ENCODE assay signal across 21 cellular contexts in the genomic region with DNA sequence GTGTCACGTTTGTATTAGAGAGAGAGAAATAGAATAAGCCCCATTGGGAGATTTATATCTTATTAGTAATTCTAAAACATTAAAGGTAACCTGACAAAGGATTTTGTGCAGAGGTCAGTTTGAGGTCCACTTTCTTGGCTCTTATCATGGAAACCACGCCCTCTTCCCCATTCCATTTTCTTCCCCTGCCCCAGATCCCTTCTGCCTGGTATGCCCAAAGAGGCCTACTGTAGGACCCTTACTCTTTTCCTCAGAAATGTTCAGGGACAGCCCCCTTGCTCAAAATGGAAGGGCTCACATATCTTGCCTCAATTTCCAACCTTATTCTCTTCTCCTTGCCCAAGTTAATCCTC. TPM values are rescaled to one million over a fixed set of nuclear protein-coding genes. Genes with fewer than 3 reads are reported as not detected.
DNase-seq lines count a peak whose midpoint lies in the region; ATAC-seq, FAIRE-seq and TF ChIP-seq lines count a peak whose summit lies in the region.
"Had no signal": no experiment of that assay in that cellular context is flagged by ENCODE, and none has a peak within 500 bp of the region (broad histone marks: within the 10 kb centered on the region; RNA-seq: fewer than 3 reads in every experiment).

No MANE protein-coding gene starts in this region.

- CTCF ChIA-PET in A549 (lab: Yijun Ruan, JAX) (no interaction called here), Calu3 (lab: Charles Lee) (no interaction called here), K562 (lab: Yijun Ruan, JAX; ENCODE audit: low intra/inter-chr PET ratio) (interaction anchor here (0.5 kb wide), 1 partner anchor 439 kb away, joined by 3 read pairs; no protein-coding TSS in a partner anchor)

- no peaks in the 10 kb centered on the region for H4K20me1 ChIP-seq in K562 (replicated peaks; ENCODE audit: control insufficient read depth, insufficient read depth, low read length)
- H4K20me1 ChIP-seq: BLaER1 had no signal

- H3K27ac ChIP-seq in A549 (peak overlapping the region; percentile 18 to 72; a peak in 4 of 6 replicates), K562 (ENCODE audit: extremely low read depth, low read depth, low read length) (peak overlapping the region; percentile 73), coronary artery (no peak overlapping the region)
- H3K27ac ChIP-seq: BLaER1 had no signal

- no TSS peak for BruUV-seq in Calu3 (replicated peaks; lab: Mats Ljungman, UMichigan)
- no TSS peak for BruUV-seq in K562 (replicated peaks; lab: Mats Ljungman, UMichigan)

- no peaks in the 10 kb centered on the region for H3K79me2 ChIP-seq in K562 (ENCODE audit: control insufficient read depth, insufficient read depth, low read length)

- ATAC-seq in A549 = no peak
- peak; percentile 76 for ATAC-seq in K562
- no peak for ATAC-seq in HG03520 (IDR thresholded peaks at IDR 0.05; ENCODE audit: unreplicated experiment)
- ATAC-seq in GM21619 (IDR thresholded peaks at IDR 0.05; ENCODE audit: unreplicated experiment) = no peak
- ATAC-seq: GM12878, Right ventricle myocardium inferior had no signal

- no peaks in the 10 kb centered on the region for H3K9me3 ChIP-seq in A549
- H3K9me3 ChIP-seq in K562 (replicated peaks; ENCODE audit: control insufficient read depth, insufficient read depth, low read depth, low read length) = peaks cover 5% of the 10 kb centered on the region; the same call in 1 of the 2 replicates
- H3K9me3 ChIP-seq: BLaER1, HAP-1 had no signal

- no peaks in the 10 kb centered on the region for H3K27me3 ChIP-seq in K562 (ENCODE audit: control insufficient read depth in 2 of 2, insufficient read depth in 2 of 2, low read length in 2 of 2)
- H3K27me3 ChIP-seq: BLaER1 had no signal

- H3K27me3 Mint-ChIP-seq in Calu3 (ENCODE audit: unreplicated experiment) = no peaks in the 10 kb centered on the region
- H3K27me3 Mint-ChIP-seq: CD4-positive, alpha-beta T cell had no signal

- H2AFZ ChIP-seq in K562 (ENCODE audit: low read depth, low read length) = peak overlapping the region; percentile 58

- H3K4me3 ChIP-seq in A549 (no peak overlapping the region), K562 (no peak overlapping the region), coronary artery (no peak overlapping the region)
- H3K4me3 ChIP-seq: BLaER1, GM12878, HAP-1 had no signal

- H3K4me1 ChIP-seq in A549 = peaks cover 12% of the 10 kb centered on the region
- peaks cover 0 to 21% of the 10 kb centered on the region in 2 experiments; a peak in 4 of 5 replicates for H3K4me1 ChIP-seq in K562 (replicated peaks in 1 of 2; ENCODE audit: control insufficient read depth in 2 of 2, insufficient read depth in 2 of 2, low read length in 2 of 2)
- H3K4me1 ChIP-seq: BLaER1, HAP-1 had no signal

- POLR2A ChIA-PET in A549 (lab: Yijun Ruan, JAX) = no interaction called here
- POLR2A ChIA-PET in K562 (lab: Yijun Ruan, JAX) = interaction anchor here (0.6 to 1.0 kb wide), 2 partner anchors 35 to 324 kb away, joined by 3 read pairs; no protein-coding TSS in a partner anchor

- TF ChIP-seq POLR2A in A549 (IDR thresholded peaks at IDR 0.05; ENCODE audit: low read length) (no peak), K562 (conservative IDR thresholded peaks at IDR 0.05) (no peak)

- no peaks in the 10 kb centered on the region for H3K36me3 ChIP-seq in K562 (ENCODE audit: control insufficient read depth, insufficient read depth, low read length)
- H3K36me3 ChIP-seq: BLaER1, HAP-1 had no signal

- no peaks in the 10 kb centered on the region for H3K36me3 Mint-ChIP-seq in Calu3 (ENCODE audit: insufficient read depth, unreplicated experiment)

- peaks cover 2% of the 10 kb centered on the region for H3K9me3 Mint-ChIP-seq in Calu3 (ENCODE audit: low read depth, unreplicated experiment)

- DNase-seq in A549 (ENCODE audit: low read depth in 1 of 2, low spot score in 1 of 2) (no peak), Calu3 (no peak), OCI-M1 (lab: John Stamatoyannopoulos, UW) (peak; percentile 61), K562 (ENCODE audit: extremely low read depth in 1 of 4, low spot score in 3 of 4) (peak; percentile 26 to 41 (median 38)), coronary artery (ENCODE audit: low spot score) (no peak), GOT3 (lab: John Stamatoyannopoulos, UW) (no peak)
- DNase-seq: CD4-positive, alpha-beta T cell; DMS 273 treated with DMSO at 0.1 percent for 48 hours; KBM-7; NCI-H1092; NCI-H1436 treated with DMSO at 0.1 percent for 48 hours; NCI-H1930; NCI-H510A; NCI-H748 treated with DMSO at 0.1 percent for 48 hours had no signal

- peak overlapping the region; percentile 73 for H3K27ac Mint-ChIP-seq in Calu3 (ENCODE audit: unreplicated experiment)
- H3K27ac Mint-ChIP-seq: CD4-positive, alpha-beta T cell had no signal

- TF ChIP-seq CTCF in A549 (IDR thresholded peaks at IDR 0.05) = no peak
- no peak for TF ChIP-seq CTCF in Calu3 (IDR thresholded peaks at IDR 0.05; ENCODE audit: unreplicated experiment)
- TF ChIP-seq CTCF in K562 (IDR thresholded peaks at IDR 0.05 in 2 of 3, conservative IDR thresholded peaks at IDR 0.05 in 1 of 3; ENCODE audit: insufficient read depth in 2 of 3, low read depth in 1 of 3, low read length in 3 of 3) = no peak; a peak in 1 of 6 replicates
- TF ChIP-seq CTCF in coronary artery (IDR thresholded peaks at IDR 0.05) = no peak

- no peak overlapping the region for H3K9ac ChIP-seq in K562 (ENCODE audit: insufficient read depth in 1 of 2, low read depth in 2 of 2, low read length in 2 of 2)
- H3K9ac ChIP-seq: BLaER1 had no signal

- no peak overlapping the region for H3K4me3 Mint-ChIP-seq in Calu3 (ENCODE audit: low read depth, unreplicated experiment)

- H3K4me2 ChIP-seq in A549 (peak overlapping the region; percentile 16), K562 (ENCODE audit: insufficient read depth, low read length) (peak overlapping the region; percentile 33)
- H3K4me2 ChIP-seq: BLaER1 had no signal

- H3K4me1 Mint-ChIP-seq in Calu3 (ENCODE audit: low read depth, unreplicated experiment) = peaks cover 23% of the 10 kb centered on the region

- TF ChIP-seq EP300 in A549 (IDR thresholded peaks at IDR 0.05) (no peak), K562 (IDR thresholded peaks at IDR 0.05; ENCODE audit: low read length) (0 out of 2 replicates have a peak, but pooled peaks have one; percentile 2)

- WGBS in A549 (ENCODE audit: missing lambda C conversion rate) = 17% methylated on average over 2 of the region's 2 CpGs
- 5% methylated on average over 2 of the region's 2 CpGs for WGBS in K562 (ENCODE audit: insufficient coverage, low coverage, missing lambda C conversion rate)

- in situ Hi-C loops in K562 (cut with MboI) = no loop called here

- TF ChIP-seq RAD21 in A549 (conservative IDR thresholded peaks at IDR 0.05 in 1 of 2, IDR thresholded peaks at IDR 0.05 in 1 of 2) (no peak), K562 (CRISPR knock-in tag; conservative IDR thresholded peaks at IDR 0.05 in 1 of 2, IDR thresholded peaks at IDR 0.05 in 1 of 2) (no peak)

- FAIRE-seq in A549 (lab: Jason Lieb, UNC) (no peak), K562 (lab: Jason Lieb, UNC) (no peak)
- FAIRE-seq: GM12878 had no signal

- H3K9me1 ChIP-seq in K562 (ENCODE audit: control insufficient read depth, insufficient read depth, low read length) = no peaks in the 10 kb centered on the region

- intact Hi-C loops in Calu3 (cut with micrococcal nuclease; ENCODE audit: unreplicated experiment) = no loop called here
- intact Hi-C loops in K562 (cut with micrococcal nuclease) = no loop called here

RNA-seq across cellular contexts. Expression of a gene that starts 9.6 kb away (rescaled TPM):
- not detected in 2 replicates for polyA plus RNA-seq in A549 (2011; rRNA removed)
- 0.01 and 0.03 TPM in 2 replicates for polyA plus RNA-seq in A549 (2012; cell fraction: cytosol; rRNA removed)
- polyA plus RNA-seq in A549 (2012; cell fraction: nucleus; rRNA removed) = not detected in 2 replicates
- 0.04 TPM in 1 of 3 replicates, not detected in the others for polyA plus RNA-seq in A549 (2017; fragmentation: RNase III; extraction: RNeasy Plus Mini Kit Qiagen cat#74134 plus additional on column Dnase treatment)
- polyA minus RNA-seq in A549 (2011; rRNA and poly(A)+ RNA removed) = not detected in 2 replicates
- total RNA-seq in Calu3 (2022) = 0.17 TPM in 1 of 2 replicates, not detected in the other
- total RNA-seq in K562 (2011; cell fraction: chromatin; rRNA removed; ENCODE audit: low replicate concordance) = not detected in 2 replicates
- total RNA-seq in K562 (2011; cell fraction: nucleolus; rRNA removed) = not detected in 2 replicates
- total RNA-seq in K562 (2011; cell fraction: nucleoplasm; rRNA removed) = not detected in 2 replicates
- not detected in 2 replicates for total RNA-seq in K562 (2014; rRNA removed)
- not detected in 2 replicates for total RNA-seq in K562 (2014; rRNA removed; fragmentation: Illumina TruSeq; extraction: Trizol)
- not detected in 2 replicates for total RNA-seq in K562 (2015; rRNA removed; fragmentation: Illumina TruSeq; extraction: Trizol)
- total RNA-seq in K562 (2021) = not detected in 2 replicates
- polyA plus RNA-seq in K562 (2011; rRNA removed) = not detected in 2 replicates
- polyA plus RNA-seq in K562 (2011; cell fraction: cytosol; rRNA removed) = not detected in 2 replicates
- polyA plus RNA-seq in K562 (2011; cell fraction: nucleus; rRNA removed) = not detected in 2 replicates
- not detected in 2 replicates for polyA plus RNA-seq in K562 (2012)
- polyA plus RNA-seq in K562 (2014; fragmentation: Illumina TruSeq; extraction: Trizol) = not detected in 2 replicates
- polyA plus RNA-seq in K562 (2014; fragmentation: Nextera tagmentation; extraction: Ambion mirVana) = not detected
- not detected in 2 replicates for polyA plus RNA-seq in K562 (2014; rRNA removed)
- not detected in 2 replicates for polyA minus RNA-seq in K562 (2011; rRNA and poly(A)+ RNA removed)
- polyA minus RNA-seq in K562 (2011; cell fraction: cytosol; rRNA and poly(A)+ RNA removed) = not detected in 2 replicates
- polyA minus RNA-seq in K562 (2011; cell fraction: nucleus; rRNA and poly(A)+ RNA removed) = not detected in 2 replicates
- total RNA-seq: CD4-positive, alpha-beta T cell; GM12878; Right ventricle myocardium inferior; SK-MEL-5 had no signal
- polyA plus RNA-seq: GM12878 had no signal

RNA-seq across cellular contexts. Expression of a gene that starts 38.8 kb away (rescaled TPM):
- polyA plus RNA-seq in A549 (2011; rRNA removed) (0.85 and 1.6 TPM in 2 replicates), A549 (2017; fragmentation: RNase III; extraction: RNeasy Plus Mini Kit Qiagen cat#74134 plus additional on column Dnase treatment) (0.61 to 0.67 TPM (median 0.64 TPM) in 3 replicates), K562 (2011; rRNA removed) (0.15 and 1.7 TPM in 2 replicates), K562 (2014; fragmentation: Illumina TruSeq; extraction: Trizol) (0.06 and 0.07 TPM in 2 replicates), K562 (2014; fragmentation: Nextera tagmentation; extraction: Ambion mirVana) (under 1 TPM in 1 of 2 experiments, not detected in 1; 0.06 TPM), K562 (2014; rRNA removed) (0.16 TPM in 1 of 2 replicates, not detected in the other)
- polyA plus RNA-seq in A549 (2012; cell fraction: cytosol; rRNA removed) = 0.20 and 0.34 TPM in 2 replicates
- 0.83 and 1.7 TPM in 2 replicates for polyA plus RNA-seq in A549 (2012; cell fraction: nucleus; rRNA removed)
- 0.97 and 1.1 TPM in 2 replicates for polyA minus RNA-seq in A549 (2011; rRNA and poly(A)+ RNA removed)
- total RNA-seq in Calu3 (2022) (7.2 and 9.7 TPM in 2 replicates), K562 (2014; rRNA removed) (not detected in 2 replicates), K562 (2014; rRNA removed; fragmentation: Illumina TruSeq; extraction: Trizol) (not detected in 2 replicates), K562 (2015; rRNA removed; fragmentation: Illumina TruSeq; extraction: Trizol) (not detected in 2 replicates), K562 (2021) (0.09 TPM in 1 of 2 replicates, not detected in the other)
- 0.16 and 0.97 TPM in 2 replicates for total RNA-seq in K562 (2011; cell fraction: chromatin; rRNA removed; ENCODE audit: low replicate concordance)
- total RNA-seq in K562 (2011; cell fraction: nucleolus; rRNA removed) = 0.26 and 0.67 TPM in 2 replicates
- total RNA-seq in K562 (2011; cell fraction: nucleoplasm; rRNA removed) = 0.23 and 1.1 TPM in 2 replicates
- 0.10 and 1.3 TPM in 2 replicates for polyA plus RNA-seq in K562 (2011; cell fraction: cytosol; rRNA removed)
- 0.95 and 3.8 TPM in 2 replicates for polyA plus RNA-seq in K562 (2011; cell fraction: nucleus; rRNA removed)
- polyA plus RNA-seq in K562 (2012) = 0.14 and 0.26 TPM in 2 replicates
- polyA minus RNA-seq in K562 (2011; rRNA and poly(A)+ RNA removed) = 1.0 TPM in 1 of 2 replicates, not detected in the other
- 0.38 TPM in 1 of 2 replicates, not detected in the other for polyA minus RNA-seq in K562 (2011; cell fraction: cytosol; rRNA and poly(A)+ RNA removed)
- 0.89 and 0.94 TPM in 2 replicates for polyA minus RNA-seq in K562 (2011; cell fraction: nucleus; rRNA and poly(A)+ RNA removed)
- total RNA-seq: SK-MEL-5 had no signal

Comparison
In these comparisons a context has a peak if more than half of its experiments do, and no peak if none do; other contexts are left out.
1. DNase-seq: peak in OCI-M1 (single experiment) and K562 (4 of 4); none in A549 (0 of 2), Calu3 (single experiment), coronary artery (single experiment) and GOT3 (single experiment).
2. H3K27ac ChIP-seq: peak in A549 (2 of 2) and K562 (single experiment); none in coronary artery (0 of 2).